18 cellular contexts compared by ENCODE assay signal in the genomic region with DNA sequence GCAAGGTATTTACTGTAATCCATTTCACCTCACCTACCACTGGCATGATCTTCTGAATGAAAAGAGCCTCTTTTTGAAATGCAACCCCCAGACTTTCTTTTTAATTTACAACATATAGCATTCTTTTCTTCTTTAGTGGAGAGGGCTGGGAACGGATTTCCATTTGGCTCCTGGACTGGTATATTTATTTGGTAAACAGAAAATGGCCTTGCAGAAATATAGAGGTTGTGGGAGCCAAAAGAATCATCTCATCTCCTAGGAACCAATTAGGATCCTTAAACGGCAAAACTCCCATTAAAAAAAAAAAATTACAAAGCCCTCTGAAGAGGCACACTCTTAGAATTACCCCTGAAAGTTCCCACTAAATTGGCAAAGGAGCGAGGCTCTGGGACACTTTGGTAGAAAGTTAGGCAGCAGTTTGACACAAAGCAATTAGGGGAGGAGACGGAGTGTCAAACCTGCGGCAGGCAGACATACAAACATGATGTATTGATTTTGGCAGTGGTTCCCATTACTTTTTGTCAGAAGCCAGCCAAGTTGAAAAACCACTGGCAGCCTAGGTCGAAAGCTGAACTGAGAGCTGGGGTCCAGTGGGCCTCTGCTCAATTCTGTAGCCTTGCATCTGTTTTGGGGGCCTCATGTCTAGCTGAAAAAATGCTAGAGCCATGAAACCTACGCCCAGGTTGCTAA.
DNase-seq lines count a peak whose midpoint lies in the region; ATAC-seq and TF ChIP-seq lines count a peak whose summit lies in the region.
"Had no signal": no experiment of that assay in that cellular context is flagged by ENCODE, and none has a peak within 500 bp of the region (broad histone marks: within the 10 kb centered on the region; RNA-seq: fewer than 3 reads in every experiment).

No MANE protein-coding gene starts in this region.

- H3K4me3 ChIP-seq in duodenal mucosa (ENCODE audit: low read depth in 1 of 2, low read length in 2 of 2) (peak overlapping the region in 1 of 2 donors; percentile 2), mucosa of rectum (ENCODE audit: low read length in 2 of 2) (no peak overlapping the region)
- H3K4me3 ChIP-seq: esophagus muscularis mucosa, SK-N-MC had no signal

- no peaks in the 10 kb centered on the region for H3K9me3 Mint-ChIP-seq in HFFc6
- H3K9me3 Mint-ChIP-seq: activated T-helper 17 cell treated with anti-CD3 and anti-CD28 coated beads, Interleukin-2, amount 50 U/mL, for 72 hours; CD8-positive, alpha-beta memory T cell; neural crest cell; stimulated activated naive B cell treated with anti-CD40 and anti-IgM and Interleukin-4, amounts not matched to agents 10 μg/mL and 1 μg/mL and 100 μg/mL, for 72 hours had no signal

- H3K4me3 Mint-ChIP-seq in T-helper 17 cell (no peak overlapping the region), HFFc6 (no peak overlapping the region)
- H3K4me3 Mint-ChIP-seq: activated CD8-positive, alpha-beta T cell treated with anti-CD3 and anti-CD28 coated beads, Interleukin-2, amount 10 ng/mL, durations not matched to agents 7 days and 5 days; activated T-helper 17 cell treated with anti-CD3 and anti-CD28 coated beads, Interleukin-2, amount 50 U/mL, for 72 hours; CD8-positive, alpha-beta memory T cell; neural crest cell; stimulated activated naive B cell treated with anti-CD40 and anti-IgM and Interleukin-4, amounts not matched to agents 10 μg/mL and 1 μg/mL and 100 μg/mL, for 72 hours had no signal

- no peaks in the 10 kb centered on the region for H3K9me3 ChIP-seq in duodenal mucosa (ENCODE audit: control insufficient read depth in 1 of 2, low read length in 2 of 2)
- no peaks in the 10 kb centered on the region for H3K9me3 ChIP-seq in mucosa of rectum (ENCODE audit: control insufficient read depth in 2 of 2, low read length in 2 of 2)
- no peaks in the 10 kb centered on the region for H3K9me3 ChIP-seq in T-helper 17 cell (ENCODE audit: control insufficient read depth, low read length, poor library complexity, severe bottlenecking)
- H3K9me3 ChIP-seq: esophagus muscularis mucosa had no signal

- ATAC-seq in T-helper 17 cell = no peak
- ATAC-seq in HG03442 (IDR thresholded peaks at IDR 0.05; ENCODE audit: unreplicated experiment) = no peak
- ATAC-seq: activated CD8-positive, alpha-beta T cell treated with anti-CD3 and anti-CD28 coated beads, Interleukin-2, amount 10 ng/mL, durations not matched to agents 7 days and 5 days; activated T-helper 17 cell treated with anti-CD3 and anti-CD28 coated beads, Interleukin-2, amount 50 U/mL, for 72 hours; stimulated activated naive B cell treated with anti-CD40 and anti-IgM and Interleukin-4, amounts not matched to agents 10 μg/mL and 1 μg/mL and 100 μg/mL, for 72 hours had no signal

- H3K27ac ChIP-seq in 22Rv1 = peak overlapping the region; percentile 52
- peak overlapping the region; percentile 42 for H3K27ac ChIP-seq in duodenal mucosa (ENCODE audit: low read depth, low read length)
- peak overlapping the region; percentile 91 to 93 for H3K27ac ChIP-seq in mucosa of rectum (ENCODE audit: low read depth in 2 of 2, low read length in 2 of 2)
- H3K27ac ChIP-seq: esophagus muscularis mucosa, SK-N-MC had no signal

- H3K9ac ChIP-seq in duodenal mucosa (ENCODE audit: low read depth in 1 of 2, low read length in 2 of 2) (no peak overlapping the region), mucosa of rectum (ENCODE audit: low read depth in 1 of 2, low read length in 2 of 2) (peak overlapping the region; percentile 52 to 65)

- H3K36me3 Mint-ChIP-seq in T-helper 17 cell (ENCODE audit: low read depth) (peaks cover 6% of the 10 kb centered on the region), HFFc6 (ENCODE audit: low read depth) (no peaks in the 10 kb centered on the region)
- H3K36me3 Mint-ChIP-seq: CD8-positive, alpha-beta memory T cell; stimulated activated naive B cell treated with anti-CD40 and anti-IgM and Interleukin-4, amounts not matched to agents 10 μg/mL and 1 μg/mL and 100 μg/mL, for 72 hours had no signal

- H3K27me3 ChIP-seq in duodenal mucosa (ENCODE audit: control insufficient read depth in 1 of 2, insufficient read depth in 2 of 2, low read length in 2 of 2) (no peaks in the 10 kb centered on the region), mucosa of rectum (ENCODE audit: control insufficient read depth in 2 of 2, insufficient read depth in 2 of 2, low read length in 2 of 2) (no peaks in the 10 kb centered on the region)
- H3K27me3 ChIP-seq: esophagus muscularis mucosa had no signal

- H3K27ac Mint-ChIP-seq in T-helper 17 cell = no peak overlapping the region
- no peak overlapping the region for H3K27ac Mint-ChIP-seq in HFFc6
- H3K27ac Mint-ChIP-seq: activated CD8-positive, alpha-beta T cell treated with anti-CD3 and anti-CD28 coated beads, Interleukin-2, amount 10 ng/mL, durations not matched to agents 7 days and 5 days; activated T-helper 17 cell treated with anti-CD3 and anti-CD28 coated beads, Interleukin-2, amount 50 U/mL, for 72 hours; CD8-positive, alpha-beta memory T cell; stimulated activated naive B cell treated with anti-CD40 and anti-IgM and Interleukin-4, amounts not matched to agents 10 μg/mL and 1 μg/mL and 100 μg/mL, for 72 hours had no signal

- TF ChIP-seq CTCF in 22Rv1 (IDR thresholded peaks at IDR 0.05) = no peak
- TF ChIP-seq CTCF in HFFc6 (IDR thresholded peaks at IDR 0.05) = no peak

- DNase-seq in HuH-7.5 (ENCODE audit: low spot score) (peak; percentile 36), T-helper 17 cell (no peak), NCI-H146 (lab: John Stamatoyannopoulos, UW) (no peak), HFFc6 (no peak)
- DNase-seq: activated CD8-positive, alpha-beta T cell treated with anti-CD3 and anti-CD28 coated beads, Interleukin-2, amount 10 ng/mL, durations not matched to agents 7 days and 5 days; amniotic stem cell; CD8-positive, alpha-beta memory T cell; Kasumi-1; NCI-H1930; stimulated activated naive B cell treated with anti-CD40 and anti-IgM and Interleukin-4, amounts not matched to agents 10 μg/mL and 1 μg/mL and 100 μg/mL, for 72 hours had no signal

- peaks cover 54% of the 10 kb centered on the region for H3K27me3 Mint-ChIP-seq in T-helper 17 cell
- H3K27me3 Mint-ChIP-seq in HFFc6 (ENCODE audit: insufficient read depth) = peaks cover 44% of the 10 kb centered on the region

- H3K4me1 ChIP-seq in duodenal mucosa (ENCODE audit: control insufficient read depth in 1 of 2, insufficient read depth in 2 of 2, low read length in 2 of 2) = peaks cover 14 to 36% of the 10 kb centered on the region in 2 donors
- peaks cover 26 to 40% of the 10 kb centered on the region in 2 donors for H3K4me1 ChIP-seq in mucosa of rectum (ENCODE audit: control insufficient read depth in 2 of 2, insufficient read depth in 2 of 2, low read length in 2 of 2)

- H3K36me3 ChIP-seq in duodenal mucosa (ENCODE audit: control insufficient read depth in 1 of 2, insufficient read depth in 2 of 2, low read length in 2 of 2) (no peaks in the 10 kb centered on the region), mucosa of rectum (ENCODE audit: control insufficient read depth in 2 of 2, insufficient read depth in 2 of 2, low read length in 2 of 2) (no peaks in the 10 kb centered on the region)
- H3K36me3 ChIP-seq: esophagus muscularis mucosa had no signal

- H3K4me1 Mint-ChIP-seq in T-helper 17 cell (peaks cover 3% of the 10 kb centered on the region), HFFc6 (ENCODE audit: low read depth) (no peaks in the 10 kb centered on the region)
- H3K4me1 Mint-ChIP-seq: activated T-helper 17 cell treated with anti-CD3 and anti-CD28 coated beads, Interleukin-2, amount 50 U/mL, for 72 hours; CD8-positive, alpha-beta memory T cell; stimulated activated naive B cell treated with anti-CD40 and anti-IgM and Interleukin-4, amounts not matched to agents 10 μg/mL and 1 μg/mL and 100 μg/mL, for 72 hours had no signal

Comparison
In these comparisons a context has a peak if more than half of its experiments do, and no peak if none do; other contexts are left out.
1. H3K27ac ChIP-seq: peak in every context shown above with its lines; median percentile 92 in mucosa of rectum; 52 in 22Rv1; 42 in duodenal mucosa.
2. H3K9ac ChIP-seq: peak in mucosa of rectum (2 of 2); none in duodenal mucosa (0 of 2).